ENCODE assay signal across 8 cellular contexts in genomic region chr6:31581511-31582229, GRCh38. TPM values are rescaled to one million over a fixed set of nuclear protein-coding genes. Genes with fewer than 3 reads are reported as not detected.
A peak's percentile ranks its signal among the peaks of the same experiment; 100 is the strongest.
DNase-seq lines count a peak whose midpoint lies in the region; ATAC-seq and TF ChIP-seq lines count a peak whose summit lies in the region.

No MANE protein-coding gene starts in this region.

- no peaks in the 10 kb centered on the region for H3K36me3 Mint-ChIP-seq in HFFc6 (ENCODE audit: low read depth)
- H3K36me3 Mint-ChIP-seq in activated CD4-positive, alpha-beta memory T cell treated with anti-CD3 and anti-CD28 coated beads, Interleukin-2, amount 10 ng/mL, durations not matched to agents 7 days and 5 days (ENCODE audit: low read depth) = peaks cover 69% of the 10 kb centered on the region

- H3K9me3 Mint-ChIP-seq in HFFc6 = no peaks in the 10 kb centered on the region
- no peaks in the 10 kb centered on the region for H3K9me3 Mint-ChIP-seq in activated CD4-positive, alpha-beta memory T cell treated with anti-CD3 and anti-CD28 coated beads, Interleukin-2, amount 10 ng/mL, durations not matched to agents 7 days and 5 days

- H3K4me3 ChIP-seq in heart left ventricle (peak overlapping the region; percentile 67 to 98 (median 84)), sigmoid colon (peak overlapping the region; percentile 50 to 85 (median 70))

- 31 to 50% (median 39%) methylated on average over 12 to 15 of the region's 15 CpGs for WGBS in heart left ventricle, 4 donors
- WGBS in sigmoid colon, 2 donors = 18 to 32% methylated on average over 15 of the region's 15 CpGs

- H3K27me3 Mint-ChIP-seq in HFFc6 (ENCODE audit: insufficient read depth) = no peaks in the 10 kb centered on the region; the same call in 1 of the 2 replicates
- H3K27me3 Mint-ChIP-seq in activated CD4-positive, alpha-beta memory T cell treated with anti-CD3 and anti-CD28 coated beads, Interleukin-2, amount 10 ng/mL, durations not matched to agents 7 days and 5 days = no peaks in the 10 kb centered on the region

- peak overlapping the region; percentile 80 for H3K27ac Mint-ChIP-seq in HFFc6
- peak overlapping the region; percentile 94 for H3K27ac Mint-ChIP-seq in activated CD4-positive, alpha-beta memory T cell treated with anti-CD3 and anti-CD28 coated beads, Interleukin-2, amount 10 ng/mL, durations not matched to agents 7 days and 5 days

- CTCF ChIA-PET in activated CD4-positive, alpha-beta memory T cell treated with anti-CD3 and anti-CD28 coated beads, Interleukin-2, amount 10 ng/mL, durations not matched to agents 7 days and 5 days (lab: Charles Lee) = interaction anchor here (1.0 to 18.7 kb wide), 8 partner anchors 6 to 89 kb away, joined by 3 to 640 read pairs (median 39); partner anchors contain the start of genes ATP6V1G2, DDX39B, LTA and NCR3

- no peak for TF ChIP-seq EP300 in sigmoid colon (IDR thresholded peaks at IDR 0.05)

- H3K27ac ChIP-seq in heart left ventricle (peak overlapping the region in 11 of 12 donors; percentile 71 to 95 (median 85)), sigmoid colon (peak overlapping the region; percentile 80 to 87 (median 84))

- ATAC-seq in heart left ventricle (peak in 3 of 4 donors; percentile 24 to 47 (median 36)), HG02623 (IDR thresholded peaks at IDR 0.05; ENCODE audit: unreplicated experiment) (no peak), HG02840 (IDR thresholded peaks at IDR 0.05; ENCODE audit: low FRiP score, unreplicated experiment) (no peak)

- POLR2A ChIA-PET in activated CD4-positive, alpha-beta memory T cell treated with anti-CD3 and anti-CD28 coated beads, Interleukin-2, amount 10 ng/mL, durations not matched to agents 7 days and 5 days (lab: Charles Lee) = interaction anchor here (0.5 to 36.9 kb wide), 15 partner anchors 4 to 1390 kb away, joined by 3 to 1578 read pairs (median 9); partner anchors contain the start of genes ATP6V1G2, CLIC1, CSNK2B and DDX39B

- DNase-seq in HFFc6 = no peak
- peak; percentile 38 for DNase-seq in activated CD4-positive, alpha-beta memory T cell treated with anti-CD3 and anti-CD28 coated beads, Interleukin-2, amount 10 ng/mL, durations not matched to agents 7 days and 5 days
- DNase-seq in heart left ventricle = peak in 1 of 5 donors; percentile 33
- DNase-seq in sigmoid colon = no peak
- DNase-seq in NCI-H1417 treated with DMSO at 0.1 percent for 48 hours (lab: John Stamatoyannopoulos, UW) = no peak
- DNase-seq in dedifferentiated amniotic fluid mesenchymal stem cell (ENCODE audit: extremely low spot score) = no peak

- intact Hi-C loops in heart left ventricle (cut with DNase I) = loop anchor here (1.0 to 5.0 kb wide), 7 partner anchors 15 to 35 kb away; partner anchors contain the start of genes ATP6V1G2 (in 9 of the 10) and NFKBIL1 (in 9 of the 10)
- intact Hi-C loops in sigmoid colon (cut with DNase I) = loop anchor here (1.0 to 2.0 kb wide), 2 partner anchors 17 to 35 kb away; partner anchors contain the start of genes ATP6V1G2 and NFKBIL1

- peaks cover 18% of the 10 kb centered on the region for H3K4me1 Mint-ChIP-seq in HFFc6 (ENCODE audit: low read depth)
- H3K4me1 Mint-ChIP-seq in activated CD4-positive, alpha-beta memory T cell treated with anti-CD3 and anti-CD28 coated beads, Interleukin-2, amount 10 ng/mL, durations not matched to agents 7 days and 5 days = peaks cover 65% of the 10 kb centered on the region

- TF ChIP-seq POLR2A in heart left ventricle (IDR thresholded peaks at IDR 0.05) (no peak), sigmoid colon (IDR thresholded peaks at IDR 0.05) (no peak)

- TF ChIP-seq CTCF in HFFc6 (IDR thresholded peaks at IDR 0.05) (no peak), heart left ventricle (IDR thresholded peaks at IDR 0.05) (no peak), sigmoid colon (IDR thresholded peaks at IDR 0.05) (no peak)

- no peaks in the 10 kb centered on the region for H3K9me3 ChIP-seq in heart left ventricle
- H3K9me3 ChIP-seq in sigmoid colon = no peaks in the 10 kb centered on the region

- peak overlapping the region; percentile 98 for H3K4me3 Mint-ChIP-seq in HFFc6
- peak overlapping the region; percentile 91 for H3K4me3 Mint-ChIP-seq in activated CD4-positive, alpha-beta memory T cell treated with anti-CD3 and anti-CD28 coated beads, Interleukin-2, amount 10 ng/mL, durations not matched to agents 7 days and 5 days

- H3K4me1 ChIP-seq in heart left ventricle = peaks cover 0 to 83% (median 16%) of the 10 kb centered on the region in 12 donors
- peaks cover 0 to 19% (median 16%) of the 10 kb centered on the region in 4 donors for H3K4me1 ChIP-seq in sigmoid colon

- H3K36me3 ChIP-seq in heart left ventricle (peaks cover 0 to 10% (median 0%) of the 10 kb centered on the region in 9 donors), sigmoid colon (no peaks in the 10 kb centered on the region)

- H3K27me3 ChIP-seq in heart left ventricle (no peaks in the 10 kb centered on the region), sigmoid colon (peaks cover 0 to under 1% (median under 1%) of the 10 kb centered on the region in 3 donors)

RNA-seq across cellular contexts. Expression of gene LTB, which starts 0.6 kb away (rescaled TPM):
- under 1 TPM in 1 of 6 experiments, not detected in 5; 0.38 TPM for total RNA-seq in HFFc6 (2021; fragmentation: NEBNext Ultra II Directional; extraction: Animal tissue kit (Norgen Biotek cat#: 25700))
- total RNA-seq in activated CD4-positive, alpha-beta memory T cell treated with anti-CD3 and anti-CD28 coated beads, Interleukin-2, amount 10 ng/mL, durations not matched to agents 7 days and 5 days = 1,000 to 10,000 TPM; 1,185 to 1,194 TPM
- 10 to 100 TPM in 1 of 9 donors, 1 to 10 TPM in 2, under 1 TPM in 2, not detected in 4; 0.30 to 15.6 (median 1.0) TPM for total RNA-seq in heart left ventricle
- polyA plus RNA-seq in heart left ventricle = under 1 TPM; 0.50 to 0.72 TPM
- total RNA-seq in sigmoid colon = 1 to 10 TPM in 1 of 4 donors, under 1 TPM in 2, not detected in 1; 0.66 to 1.9 (median 0.68) TPM
- 10 to 100 TPM in 1 of 3 donors, 1 to 10 TPM in 1, not detected in 1; 2.5 to 90.8 TPM for polyA plus RNA-seq in sigmoid colon

RNA-seq across cellular contexts. Expression of gene LST1, which starts 4.4 kb away (rescaled TPM):
- total RNA-seq in HFFc6 (2021; fragmentation: NEBNext Ultra II Directional; extraction: Animal tissue kit (Norgen Biotek cat#: 25700)) = not detected
- 10 to 100 TPM; 69.8 to 74.5 TPM for total RNA-seq in activated CD4-positive, alpha-beta memory T cell treated with anti-CD3 and anti-CD28 coated beads, Interleukin-2, amount 10 ng/mL, durations not matched to agents 7 days and 5 days
- 10 to 100 TPM in 2 of 9 donors, 1 to 10 TPM in 6, not detected in 1; 1.6 to 58.0 (median 3.7) TPM for total RNA-seq in heart left ventricle
- 1 to 10 TPM; 2.3 to 5.2 TPM for polyA plus RNA-seq in heart left ventricle
- total RNA-seq in sigmoid colon = 10 to 100 TPM in 2 of 4 donors, 1 to 10 TPM in 2; 1.7 to 19.8 (median 10.2) TPM
- 10 to 100 TPM; 17.0 to 34.2 (median 24.7) TPM for polyA plus RNA-seq in sigmoid colon

RNA-seq across cellular contexts. Expression of gene TNF, which starts 6.3 kb away (rescaled TPM):
- total RNA-seq in HFFc6 (2021; fragmentation: NEBNext Ultra II Directional; extraction: Animal tissue kit (Norgen Biotek cat#: 25700)) = under 1 TPM; 0.12 to 0.41 (median 0.23) TPM
- total RNA-seq in activated CD4-positive, alpha-beta memory T cell treated with anti-CD3 and anti-CD28 coated beads, Interleukin-2, amount 10 ng/mL, durations not matched to agents 7 days and 5 days = 100 to 1,000 TPM; 124 to 130 TPM
- total RNA-seq in heart left ventricle (1 to 10 TPM in 3 of 9 donors, under 1 TPM in 5, not detected in 1; 0.32 to 7.6 (median 0.51) TPM), sigmoid colon (under 1 TPM in 1 of 4 donors, not detected in 3; 0.33 TPM)
- polyA plus RNA-seq in heart left ventricle (under 1 TPM; 0.15 to 0.32 TPM), sigmoid colon (1 to 10 TPM in 1 of 3 donors, under 1 TPM in 2; 0.60 to 2.6 (median 0.92) TPM)

RNA-seq across cellular contexts. Expression of gene LTA, which starts 9.6 kb away (rescaled TPM):
- not detected for total RNA-seq in HFFc6 (2021; fragmentation: NEBNext Ultra II Directional; extraction: Animal tissue kit (Norgen Biotek cat#: 25700))
- 10 to 100 TPM; 37.2 to 38.4 TPM for total RNA-seq in activated CD4-positive, alpha-beta memory T cell treated with anti-CD3 and anti-CD28 coated beads, Interleukin-2, amount 10 ng/mL, durations not matched to agents 7 days and 5 days
- total RNA-seq in heart left ventricle (under 1 TPM in 2 of 9 donors, not detected in 7; 0.18 to 0.64 TPM), sigmoid colon (not detected)
- polyA plus RNA-seq in heart left ventricle (under 1 TPM in 1 of 2 donors, not detected in 1; 0.07 TPM), sigmoid colon (1 to 10 TPM in 1 of 3 donors, not detected in 2; 3.6 TPM)

RNA-seq across cellular contexts. Expression of gene NCR3, which starts 11.1 kb away (rescaled TPM):
- not detected for total RNA-seq in HFFc6 (2021; fragmentation: NEBNext Ultra II Directional; extraction: Animal tissue kit (Norgen Biotek cat#: 25700))
- total RNA-seq in activated CD4-positive, alpha-beta memory T cell treated with anti-CD3 and anti-CD28 coated beads, Interleukin-2, amount 10 ng/mL, durations not matched to agents 7 days and 5 days = 10 to 100 TPM; 76.4 to 78.3 TPM
- total RNA-seq in heart left ventricle (1 to 10 TPM in 1 of 9 donors, under 1 TPM in 1, not detected in 7; 1.00 to 2.5 TPM), sigmoid colon (not detected)
- polyA plus RNA-seq in heart left ventricle (not detected), sigmoid colon (1 to 10 TPM in 1 of 3 donors, under 1 TPM in 1, not detected in 1; 0.92 to 3.4 TPM)

Comparison
In these comparisons a context has a peak if more than half of its experiments do, and no peak if none do; other contexts are left out.
1. ATAC-seq: peak in heart left ventricle (3 of 4); none in HG02623 (single experiment) and HG02840 (single experiment).
2. RNA of gene LTB, which starts 0.6 kb away (total RNA-seq): 1,185 to 1,194 TPM in activated CD4-positive, alpha-beta memory T cell treated with anti-CD3 and anti-CD28 coated beads, Interleukin-2, amount 10 ng/mL, durations not matched to agents 7 days and 5 days; 0.66 to 1.9 TPM in sigmoid colon, 0.30 to 15.6 TPM in heart left ventricle and 0.38 TPM in HFFc6; every median in the first group is over 10 times any median in the second.
3. RNA of gene TNF, which starts 6.3 kb away (total RNA-seq): 124 to 130 TPM in activated CD4-positive, alpha-beta memory T cell treated with anti-CD3 and anti-CD28 coated beads, Interleukin-2, amount 10 ng/mL, durations not matched to agents 7 days and 5 days; 0.32 to 7.6 TPM in heart left ventricle, 0.12 to 0.41 TPM in HFFc6 and 0.33 TPM in sigmoid colon; every median in the first group is over 10 times any median in the second.